25 cellular contexts compared by ENCODE assay signal in the genomic region with DNA sequence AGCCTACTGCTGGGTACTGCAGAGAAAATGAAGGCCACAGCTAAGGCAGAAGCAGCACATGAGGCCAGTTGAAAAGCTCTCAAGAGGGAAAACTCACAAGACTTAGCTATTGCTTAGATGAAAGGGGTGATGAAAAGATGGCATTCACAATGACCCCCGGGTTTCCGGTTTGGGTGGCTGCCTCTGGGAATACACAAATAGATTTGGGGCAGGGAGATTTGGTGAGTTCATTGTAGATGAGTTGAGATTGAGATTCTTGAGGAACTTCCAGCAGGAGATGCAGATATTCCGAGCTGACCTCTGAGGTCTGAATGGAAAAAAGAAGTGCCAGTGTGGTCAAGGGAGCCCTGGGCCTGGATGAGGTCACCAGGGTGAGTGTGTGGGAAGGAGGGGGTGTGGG.
"Had no signal": no experiment of that assay in that cellular context is flagged by ENCODE, and none has a peak within 500 bp of the region (broad histone marks: within the 10 kb centered on the region; RNA-seq: fewer than 3 reads in every experiment).

No MANE protein-coding gene starts in this region.

- H3K4me1 ChIP-seq: breast epithelium, esophagus squamous epithelium, gastroesophageal sphincter, lower lobe of right lung, testis, upper lobe of left lung had no signal

- ATAC-seq: gastroesophageal sphincter; left colon; lower lobe of right lung; mucosa of descending colon; sciatic nerve; stimulated activated naive B cell treated with anti-CD40 and anti-IgM and Interleukin-4, amounts not matched to agents 10 μg/mL and 1 μg/mL and 100 μg/mL, for 72 hours had no signal

- H3K27ac ChIP-seq: breast epithelium, dorsolateral prefrontal cortex, esophagus squamous epithelium, gastroesophageal sphincter, lower lobe of right lung, testis, upper lobe of left lung had no signal

- H3K4me3 ChIP-seq: breast epithelium, dorsolateral prefrontal cortex, esophagus squamous epithelium, gastroesophageal sphincter, lower lobe of right lung, mucosa of descending colon, smooth muscle cell, testis, upper lobe of left lung had no signal

- H3K9me3 ChIP-seq: breast epithelium, esophagus squamous epithelium, gastroesophageal sphincter, lower lobe of right lung, mucosa of descending colon, testis, upper lobe of left lung had no signal

- H3K36me3 ChIP-seq: breast epithelium, esophagus squamous epithelium, gastroesophageal sphincter, lower lobe of right lung, upper lobe of left lung had no signal

- DNase-seq: activated CD4-positive, alpha-beta memory T cell treated with anti-CD3 and anti-CD28 coated beads, Interleukin-2, amount 10 ng/mL, durations not matched to agents 7 days and 5 days; activated CD4-positive, alpha-beta T cell treated with anti-CD3 and anti-CD28 coated beads, Interleukin-2, amount 10 ng/mL, durations not matched to agents 24 days and 14 days; activated naive CD4-positive, alpha-beta T cell treated with Interleukin-2 at 50 U/mL for 16 hours; activated naive CD8-positive, alpha-beta T cell treated with anti-CD3 and anti-CD28 coated beads for 36 hours; activated T-cell treated with anti-CD3 and anti-CD28 coated beads, Interleukin-2, amount 50 U/mL, for 48 hours; dorsolateral prefrontal cortex; esophagus squamous epithelium; head of caudate nucleus; hypothalamus; islet precursor cell; left colon; lower lobe of right lung; mesendoderm; mucosa of descending colon; naive B cell; occipital lobe; posterior cingulate gyrus; stimulated activated CD4-positive, alpha-beta T cell treated with anti-CD3 and anti-CD28 coated beads, Interleukin-15, amount 100 ng/mL, for 24 hours; stimulated activated naive B cell treated with anti-CD40 and anti-IgM and Interleukin-4, amounts not matched to agents 10 μg/mL and 1 μg/mL and 100 μg/mL, for 72 hours; testis; upper lobe of left lung had no signal

- H3K27me3 ChIP-seq: testis, upper lobe of left lung had no signal
